In genomic region chr9:91426123-91426745, GRCh38 we compare ENCODE assay signal across 8 cellular contexts. TPM values are rescaled to one million over a fixed set of nuclear protein-coding genes. Genes with fewer than 3 reads are reported as not detected.
DNase-seq lines count a peak whose midpoint lies in the region; ATAC-seq, FAIRE-seq and TF ChIP-seq lines count a peak whose summit lies in the region.

No MANE protein-coding gene starts in this region.

- peak overlapping the region in 1 of 6 donors; percentile 39 for H3K27ac Mint-ChIP-seq in naive B cell

- no peaks in the 10 kb centered on the region for H3K9me3 Mint-ChIP-seq in naive B cell

- no peaks in the 10 kb centered on the region for H3K36me3 Mint-ChIP-seq in naive B cell

- peak overlapping the region in 5 of 8 donors; percentile 1 to 93 (median 92) for H3K4me3 Mint-ChIP-seq in naive B cell

- no peaks in the 10 kb centered on the region for H3K27me3 ChIP-seq in bronchial epithelial cell (ENCODE audit: control insufficient read depth, insufficient read depth, low read length)

- DNase-seq in AG09309 (ENCODE audit: low read depth) (no peak), GM03348 (ENCODE audit: low spot score) (peak; percentile 60), NCI-H460 (ENCODE audit: extremely low read depth, low read depth) (peak; percentile 53), bronchial epithelial cell (ENCODE audit: low read depth) (peak; percentile 71), naive B cell (peak; percentile 39), cortex of kidney (lab: John Stamatoyannopoulos, UW) (no peak), left ventricle myocardium superior (no peak)

- H3K36me3 ChIP-seq in bronchial epithelial cell (ENCODE audit: control insufficient read depth, insufficient read depth, low read length) = no peaks in the 10 kb centered on the region

- FAIRE-seq in bronchial epithelial cell (lab: Jason Lieb, UNC) = no peak

- peaks cover 20 to 49% (median 30%) of the 10 kb centered on the region in 3 donors for H3K27me3 Mint-ChIP-seq in naive B cell

- peak in 1 of 2 donors; percentile 15 for ATAC-seq in naive B cell (ENCODE audit: low read depth in 2 of 2)
- ATAC-seq in HG03457 (IDR thresholded peaks at IDR 0.05; ENCODE audit: unreplicated experiment) = no peak
- ATAC-seq in left ventricle myocardium superior = no peak

- H3K4me1 Mint-ChIP-seq in naive B cell = peaks cover 35 to 37% (median 37%) of the 10 kb centered on the region in 3 donors

- intact Hi-C loops in left ventricle myocardium superior (cut with micrococcal nuclease) = no loop called here

- peak; percentile 44 for TF ChIP-seq CTCF in AG09309 (IDR thresholded peaks at IDR 0.05; ENCODE audit: control insufficient read depth, insufficient read depth, low read depth, low read length, missing control alignments)
- peak; percentile 37 for TF ChIP-seq CTCF in bronchial epithelial cell (IDR thresholded peaks at IDR 0.05; ENCODE audit: insufficient read depth, low read length, severe bottlenecking)

- H3K4me3 ChIP-seq in AG09309 (ENCODE audit: control insufficient read depth, low read depth, low read length) (no peak overlapping the region), bronchial epithelial cell (ENCODE audit: low read depth, low read length) (no peak overlapping the region)

RNA-seq across cellular contexts. Expression of gene NFIL3, which starts 2.6 kb away (rescaled TPM):
- 10.9 and 11.6 TPM in 2 replicates for total RNA-seq in NCI-H460 (2014; rRNA removed; shearing (Covaris generic))
- polyA plus RNA-seq in NCI-H460 (2014; cell fraction: nucleus; rRNA removed) = 1.7 and 7.1 TPM in 2 replicates
- total RNA-seq in bronchial epithelial cell (31.3 and 35.3 TPM in 2 replicates), left ventricle myocardium superior (19.6 TPM)
- polyA plus RNA-seq in naive B cell (ENCODE audit: low read depth in 6 of 6) = 1 to 10 TPM in 5 of 6 donors, under 1 TPM in 1; 0.91 to 4.4 (median 2.2) TPM

Comparison
In these comparisons a context has a peak if more than half of its experiments do, and no peak if none do; other contexts are left out.
1. DNase-seq: peak in GM03348 (single experiment), NCI-H460 (single experiment), bronchial epithelial cell (single experiment) and naive B cell (single experiment); none in AG09309 (single experiment), cortex of kidney (single experiment) and left ventricle myocardium superior (single experiment).